ENCODE assay signal across 9 cellular contexts in the genomic region with DNA sequence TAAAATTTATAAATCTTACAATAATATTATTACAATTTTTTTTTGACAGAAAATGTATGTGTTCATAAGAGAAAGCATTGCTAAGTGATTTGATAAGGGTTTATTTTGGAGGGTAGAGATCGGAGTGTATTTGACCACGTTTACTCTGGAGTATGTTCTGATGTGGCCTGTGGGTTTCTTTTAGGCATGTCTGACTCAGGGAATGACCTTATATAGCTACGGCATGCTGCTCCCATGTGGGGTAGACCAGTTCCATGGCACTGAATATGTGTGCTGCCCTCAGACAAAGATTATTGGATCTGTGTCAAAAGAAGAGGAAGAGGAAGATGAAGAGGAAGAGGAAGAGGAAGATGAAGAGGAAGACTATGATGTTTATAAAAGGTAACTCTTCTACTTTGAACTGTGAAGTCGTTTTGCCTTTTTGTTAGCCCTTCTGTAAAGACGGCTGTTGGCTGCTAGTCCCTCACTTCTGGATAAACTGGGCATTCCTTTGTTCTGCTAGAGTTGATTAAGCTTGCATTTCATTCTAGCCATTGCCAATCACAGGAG. TPM values are rescaled to one million over a fixed set of nuclear protein-coding genes. Genes with fewer than 3 reads are reported as not detected.
A peak's percentile ranks its signal among the peaks of the same experiment; 100 is the strongest.
DNase-seq lines count a peak whose midpoint lies in the region; ATAC-seq and TF ChIP-seq lines count a peak whose summit lies in the region.
"Had no signal": no experiment of that assay in that cellular context is flagged by ENCODE, and none has a peak within 500 bp of the region (broad histone marks: within the 10 kb centered on the region; RNA-seq: fewer than 3 reads in every experiment).

No MANE protein-coding gene starts in this region.

- no peaks in the 10 kb centered on the region for H3K27me3 Mint-ChIP-seq in chondrocyte (ENCODE audit: low read depth)
- peaks cover 17% of the 10 kb centered on the region for H3K27me3 Mint-ChIP-seq in activated CD8-positive, alpha-beta memory T cell treated with anti-CD3 and anti-CD28 coated beads, Interleukin-2, amount 10 ng/mL, durations not matched to agents 7 days and 5 days

- intact Hi-C loops in psoas muscle (cut with DNase I): no loop called here
- intact Hi-C loops in posterior cingulate gyrus (cut with DNase I): loop anchor here (10.0 kb wide), 1 partner anchor 47 kb away; no protein-coding TSS in a partner anchor

- CTCF ChIA-PET in activated CD8-positive, alpha-beta memory T cell treated with anti-CD3 and anti-CD28 coated beads, Interleukin-2, amount 10 ng/mL, durations not matched to agents 7 days and 5 days (lab: Charles Lee): interaction anchor here (1.1 to 1.3 kb wide), 2 partner anchors 9 to 11 kb away, joined by 3 to 5 read pairs; no protein-coding TSS in a partner anchor

- H3K27ac Mint-ChIP-seq in chondrocyte (ENCODE audit: unreplicated experiment): peak overlapping the region; percentile 75
- no peak overlapping the region for H3K27ac Mint-ChIP-seq in activated CD8-positive, alpha-beta memory T cell treated with anti-CD3 and anti-CD28 coated beads, Interleukin-2, amount 10 ng/mL, durations not matched to agents 7 days and 5 days

- no peak overlapping the region for H3K4me3 Mint-ChIP-seq in chondrocyte (ENCODE audit: unreplicated experiment)
- no peak overlapping the region for H3K4me3 Mint-ChIP-seq in activated CD8-positive, alpha-beta memory T cell treated with anti-CD3 and anti-CD28 coated beads, Interleukin-2, amount 10 ng/mL, durations not matched to agents 7 days and 5 days

- H3K4me1 ChIP-seq in psoas muscle: peaks cover 4% of the 10 kb centered on the region

- TF ChIP-seq CTCF in chondrocyte (IDR thresholded peaks at IDR 0.05) (no peak), psoas muscle (IDR thresholded peaks at IDR 0.05) (no peak)

- H3K4me1 Mint-ChIP-seq in chondrocyte (ENCODE audit: low read depth): peaks cover 25% of the 10 kb centered on the region
- H3K4me1 Mint-ChIP-seq in activated CD8-positive, alpha-beta memory T cell treated with anti-CD3 and anti-CD28 coated beads, Interleukin-2, amount 10 ng/mL, durations not matched to agents 7 days and 5 days: peaks cover 27% of the 10 kb centered on the region

- no peak overlapping the region for H3K4me3 ChIP-seq in psoas muscle

- DNase-seq in EL: peak; percentile 76
- DNase-seq in NCI-H226: peak; percentile 31
- no peak for DNase-seq in chondrocyte (ENCODE audit: low spot score)
- DNase-seq in psoas muscle: no peak
- DNase-seq in activated CD8-positive, alpha-beta memory T cell treated with anti-CD3 and anti-CD28 coated beads, Interleukin-2, amount 10 ng/mL, durations not matched to agents 7 days and 5 days: no peak
- DNase-seq in posterior cingulate gyrus: no peak
- DNase-seq in putamen (ENCODE audit: low spot score): no peak
- DNase-seq: NCI-H1694 treated with DMSO at 0.1 percent for 48 hours, SHP77 treated with DMSO at 0.1 percent for 48 hours had no signal

- peaks cover 6 to 30% of the 10 kb centered on the region in 2 donors for H3K36me3 ChIP-seq in psoas muscle (ENCODE audit: insufficient read depth in 1 of 2, low read depth in 1 of 2)

- H3K27me3 ChIP-seq in psoas muscle (ENCODE audit: insufficient read depth in 3 of 3, low read length in 2 of 3): no peaks in the 10 kb centered on the region

- WGBS in psoas muscle, 3 donors: 65 to 74% (median 73%) methylated on average over 5 of the region's 5 CpGs

- peak overlapping the region; percentile 46 for H3K27ac ChIP-seq in psoas muscle

- H3K9me3 ChIP-seq in psoas muscle: no peaks in the 10 kb centered on the region

- no peaks in the 10 kb centered on the region for H3K9me3 Mint-ChIP-seq in chondrocyte (ENCODE audit: low read depth)
- no peaks in the 10 kb centered on the region for H3K9me3 Mint-ChIP-seq in activated CD8-positive, alpha-beta memory T cell treated with anti-CD3 and anti-CD28 coated beads, Interleukin-2, amount 10 ng/mL, durations not matched to agents 7 days and 5 days (ENCODE audit: low read depth)

- peaks cover 24% of the 10 kb centered on the region for H3K36me3 Mint-ChIP-seq in chondrocyte (ENCODE audit: low read depth)
- H3K36me3 Mint-ChIP-seq in activated CD8-positive, alpha-beta memory T cell treated with anti-CD3 and anti-CD28 coated beads, Interleukin-2, amount 10 ng/mL, durations not matched to agents 7 days and 5 days: peaks cover 12% of the 10 kb centered on the region

- no peak for ATAC-seq in psoas muscle
- no peak for ATAC-seq in activated CD8-positive, alpha-beta memory T cell treated with anti-CD3 and anti-CD28 coated beads, Interleukin-2, amount 10 ng/mL, durations not matched to agents 7 days and 5 days

RNA-seq across cellular contexts. Expression of gene ST14, which starts 38.1 kb away (rescaled TPM):
- total RNA-seq in chondrocyte (0.10 TPM in 2 of 3 replicates, not detected in the other), psoas muscle (under 1 TPM; 0.51 to 0.77 (median 0.55) TPM)
- under 1 TPM; 0.22 to 0.44 (median 0.25) TPM for polyA plus RNA-seq in psoas muscle
- total RNA-seq in activated CD8-positive, alpha-beta memory T cell treated with anti-CD3 and anti-CD28 coated beads, Interleukin-2, amount 10 ng/mL, durations not matched to agents 7 days and 5 days: not detected

RNA-seq across cellular contexts. Expression of gene APLP2, which starts 51.8 kb away (rescaled TPM):
- total RNA-seq in chondrocyte: 355 to 358 TPM (median 358 TPM) in 3 replicates
- total RNA-seq in psoas muscle: 10 to 100 TPM; 59.4 to 85.9 (median 65.3) TPM
- polyA plus RNA-seq in psoas muscle: 10 to 100 TPM; 37.8 to 96.7 (median 73.8) TPM
- total RNA-seq in activated CD8-positive, alpha-beta memory T cell treated with anti-CD3 and anti-CD28 coated beads, Interleukin-2, amount 10 ng/mL, durations not matched to agents 7 days and 5 days: 10 to 100 TPM; 21.9 to 33.5 TPM

Comparison
In these comparisons a context has a peak if more than half of its experiments do, and no peak if none do; other contexts are left out.
1. DNase-seq: peak in EL (single experiment) and NCI-H226 (single experiment); none in chondrocyte (single experiment), psoas muscle (0 of 2), activated CD8-positive, alpha-beta memory T cell treated with anti-CD3 and anti-CD28 coated beads, Interleukin-2, amount 10 ng/mL, durations not matched to agents 7 days and 5 days (single experiment), posterior cingulate gyrus (0 of 10) and putamen (single experiment).